8 cellular contexts compared by ENCODE assay signal in the genomic region with DNA sequence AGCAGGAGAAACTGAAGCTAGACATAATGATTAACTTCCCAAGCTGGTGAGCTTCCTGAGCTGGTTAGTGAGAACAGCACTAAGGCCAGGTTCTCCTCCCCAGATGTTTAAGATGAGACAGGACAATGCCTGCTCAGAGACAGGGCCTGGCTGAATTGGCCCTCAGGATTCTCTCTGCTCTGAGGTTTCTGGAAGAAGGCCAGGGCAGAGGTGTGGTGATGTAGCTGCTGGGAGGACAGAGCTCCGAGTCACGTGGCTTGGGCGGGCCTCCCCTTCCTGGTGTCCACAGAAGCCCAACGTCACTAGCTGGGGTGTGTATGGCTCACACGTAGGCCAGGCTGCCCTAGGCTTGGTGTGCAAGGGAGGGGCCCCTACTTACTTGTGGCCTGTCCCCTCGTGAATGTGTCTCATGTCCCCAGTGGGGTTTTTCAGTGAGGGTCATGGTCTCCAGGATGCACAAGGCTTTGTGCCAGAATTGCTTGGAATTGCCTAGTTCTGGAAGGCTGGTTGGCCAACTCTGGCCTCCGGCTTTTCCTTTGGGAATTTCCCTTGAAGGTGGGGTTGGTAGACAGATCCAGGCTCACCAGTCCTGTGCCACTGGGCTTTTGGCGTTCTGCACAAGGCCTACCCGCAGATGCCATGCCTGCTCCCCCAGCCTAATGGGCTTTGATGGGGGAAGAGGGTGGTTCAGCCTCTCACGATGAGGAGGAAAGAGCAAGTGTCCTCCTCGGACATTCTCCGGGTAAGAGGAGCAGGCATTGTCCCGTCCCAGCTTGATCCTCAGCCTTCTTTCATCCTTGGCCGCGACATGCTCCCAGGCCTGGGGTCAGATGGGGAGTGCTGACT. TPM values are rescaled to one million over a fixed set of nuclear protein-coding genes. Genes with fewer than 3 reads are reported as not detected.
DNase-seq lines count a peak whose midpoint lies in the region; FAIRE-seq and TF ChIP-seq lines count a peak whose summit lies in the region.

No MANE protein-coding gene starts in this region.

- peak overlapping the region; percentile 88 for H3K27ac Mint-ChIP-seq in activated T-helper 2 cell treated with anti-CD3 and anti-CD28 coated beads, Interferon-gamma antibody, Interleukin-2, Interleukin-4, amounts not matched to agents 10 μg/mL and 5 μg/mL and 100 μg/mL, durations not matched to agents 14 hours and 24 hours and 36 hours

- DNase-seq in GM18507 (ENCODE audit: extremely low spot score, insufficient read length, low read depth) (no peak), HCEC 1CT (peak; percentile 15), MM.1S (peak; percentile 56), kidney glomerular epithelial cell (lab: John Stamatoyannopoulos, UW) (peak; percentile 76), stromal cell of bone marrow (ENCODE audit: low read depth) (peak; percentile 23), NCI-H2227 (lab: John Stamatoyannopoulos, UW; ENCODE audit: unreplicated experiment) (no peak), Kasumi-1 (lab: John Stamatoyannopoulos, UW) (no peak)
- DNase-seq in activated T-helper 2 cell treated with anti-CD3 and anti-CD28 coated beads, Interferon-gamma antibody, Interleukin-2, Interleukin-4, amounts not matched to agents 10 μg/mL and 5 μg/mL and 100 μg/mL, durations not matched to agents 14 hours and 24 hours and 36 hours (ENCODE audit: low spot score), result no peak

- H3K9ac ChIP-seq in MM.1S (ENCODE audit: low read length), result peak overlapping the region; percentile 10; the same call in 1 of the 2 replicates

- H3K9me3 Mint-ChIP-seq in activated T-helper 2 cell treated with anti-CD3 and anti-CD28 coated beads, Interferon-gamma antibody, Interleukin-2, Interleukin-4, amounts not matched to agents 10 μg/mL and 5 μg/mL and 100 μg/mL, durations not matched to agents 14 hours and 24 hours and 36 hours, result peaks cover 4% of the 10 kb centered on the region

- peaks cover 26% of the 10 kb centered on the region for H3K36me3 Mint-ChIP-seq in activated T-helper 2 cell treated with anti-CD3 and anti-CD28 coated beads, Interferon-gamma antibody, Interleukin-2, Interleukin-4, amounts not matched to agents 10 μg/mL and 5 μg/mL and 100 μg/mL, durations not matched to agents 14 hours and 24 hours and 36 hours (ENCODE audit: low read depth)

- no peaks in the 10 kb centered on the region for H3K27me3 ChIP-seq in MM.1S (replicated peaks; ENCODE audit: insufficient read depth, low read length)

- H3K27ac ChIP-seq in MM.1S (ENCODE audit: low read length), result peak overlapping the region; percentile 59; the same call in 1 of the 2 replicates

- no peak for TF ChIP-seq CTCF in MM.1S (IDR thresholded peaks at IDR 0.05; ENCODE audit: low read length)

- peak overlapping the region; percentile 45 for H2AFZ ChIP-seq in MM.1S (ENCODE audit: low read length)

- H3K4me2 ChIP-seq in MM.1S (ENCODE audit: low read depth, low read length), result peak overlapping the region; percentile 95; the same call in 1 of the 2 replicates

- H3K79me2 ChIP-seq in MM.1S (ENCODE audit: low read length), result peaks cover 24% of the 10 kb centered on the region

- no peaks in the 10 kb centered on the region for H3K9me3 ChIP-seq in MM.1S (replicated peaks; ENCODE audit: insufficient read depth, low read length)

- H3K4me3 ChIP-seq in MM.1S (ENCODE audit: low read length), result no peak overlapping the region

- H3K4me1 ChIP-seq in MM.1S (ENCODE audit: low read length), result peaks cover 41% of the 10 kb centered on the region

- no peaks in the 10 kb centered on the region for H3K36me3 ChIP-seq in MM.1S (replicated peaks; ENCODE audit: insufficient read depth, low read length)

- H3K27me3 Mint-ChIP-seq in activated T-helper 2 cell treated with anti-CD3 and anti-CD28 coated beads, Interferon-gamma antibody, Interleukin-2, Interleukin-4, amounts not matched to agents 10 μg/mL and 5 μg/mL and 100 μg/mL, durations not matched to agents 14 hours and 24 hours and 36 hours (ENCODE audit: low read depth), result no peaks in the 10 kb centered on the region

- intact Hi-C loops in activated T-helper 2 cell treated with anti-CD3 and anti-CD28 coated beads, Interferon-gamma antibody, Interleukin-2, Interleukin-4, amounts not matched to agents 10 μg/mL and 5 μg/mL and 100 μg/mL, durations not matched to agents 14 hours and 24 hours and 36 hours (cut with micrococcal nuclease), result no loop called here

- H3K4me3 Mint-ChIP-seq in activated T-helper 2 cell treated with anti-CD3 and anti-CD28 coated beads, Interferon-gamma antibody, Interleukin-2, Interleukin-4, amounts not matched to agents 10 μg/mL and 5 μg/mL and 100 μg/mL, durations not matched to agents 14 hours and 24 hours and 36 hours (ENCODE audit: low read depth), result peak overlapping the region; percentile 43

- H3F3A ChIP-seq in MM.1S (ENCODE audit: insufficient read depth, low read length), result peaks cover 22% of the 10 kb centered on the region; the same call in 1 of the 2 replicates

- H3K9me2 ChIP-seq in MM.1S (replicated peaks; ENCODE audit: insufficient read depth, low read length), result no peaks in the 10 kb centered on the region

- no peaks in the 10 kb centered on the region for H4K20me1 ChIP-seq in MM.1S (ENCODE audit: insufficient read depth, low read length)

- FAIRE-seq in GM18507 (lab: Jason Lieb, UNC), result peak; percentile 99

- peaks cover 69% of the 10 kb centered on the region for H3K4me1 Mint-ChIP-seq in activated T-helper 2 cell treated with anti-CD3 and anti-CD28 coated beads, Interferon-gamma antibody, Interleukin-2, Interleukin-4, amounts not matched to agents 10 μg/mL and 5 μg/mL and 100 μg/mL, durations not matched to agents 14 hours and 24 hours and 36 hours (ENCODE audit: low read depth)

RNA-seq across cellular contexts. Expression of gene NOD2, which starts 3.4 kb away (rescaled TPM):
- total RNA-seq in activated T-helper 2 cell treated with anti-CD3 and anti-CD28 coated beads, Interferon-gamma antibody, Interleukin-2, Interleukin-4, amounts not matched to agents 10 μg/mL and 5 μg/mL and 100 μg/mL, durations not matched to agents 14 hours and 24 hours and 36 hours, result 7.4 and 8.8 TPM in 2 replicates

RNA-seq across cellular contexts. Expression of gene SNX20, which starts 15.7 kb away (rescaled TPM):
- total RNA-seq in activated T-helper 2 cell treated with anti-CD3 and anti-CD28 coated beads, Interferon-gamma antibody, Interleukin-2, Interleukin-4, amounts not matched to agents 10 μg/mL and 5 μg/mL and 100 μg/mL, durations not matched to agents 14 hours and 24 hours and 36 hours, result 34.9 and 35.2 TPM in 2 replicates

RNA-seq across cellular contexts. Expression of gene CYLD, which starts 45.1 kb away (rescaled TPM):
- total RNA-seq in activated T-helper 2 cell treated with anti-CD3 and anti-CD28 coated beads, Interferon-gamma antibody, Interleukin-2, Interleukin-4, amounts not matched to agents 10 μg/mL and 5 μg/mL and 100 μg/mL, durations not matched to agents 14 hours and 24 hours and 36 hours, result 189 and 201 TPM in 2 replicates

Comparison
In these comparisons a context has a peak if more than half of its experiments do, and no peak if none do; other contexts are left out.
1. DNase-seq: peak in HCEC 1CT (single experiment), MM.1S (single experiment), kidney glomerular epithelial cell (single experiment) and stromal cell of bone marrow (single experiment); none in GM18507 (single experiment), activated T-helper 2 cell treated with anti-CD3 and anti-CD28 coated beads, Interferon-gamma antibody, Interleukin-2, Interleukin-4, amounts not matched to agents 10 μg/mL and 5 μg/mL and 100 μg/mL, durations not matched to agents 14 hours and 24 hours and 36 hours (single experiment), NCI-H2227 (single experiment) and Kasumi-1 (0 of 2).